ENCODE assay signal across 15 cellular contexts in the genomic region with DNA sequence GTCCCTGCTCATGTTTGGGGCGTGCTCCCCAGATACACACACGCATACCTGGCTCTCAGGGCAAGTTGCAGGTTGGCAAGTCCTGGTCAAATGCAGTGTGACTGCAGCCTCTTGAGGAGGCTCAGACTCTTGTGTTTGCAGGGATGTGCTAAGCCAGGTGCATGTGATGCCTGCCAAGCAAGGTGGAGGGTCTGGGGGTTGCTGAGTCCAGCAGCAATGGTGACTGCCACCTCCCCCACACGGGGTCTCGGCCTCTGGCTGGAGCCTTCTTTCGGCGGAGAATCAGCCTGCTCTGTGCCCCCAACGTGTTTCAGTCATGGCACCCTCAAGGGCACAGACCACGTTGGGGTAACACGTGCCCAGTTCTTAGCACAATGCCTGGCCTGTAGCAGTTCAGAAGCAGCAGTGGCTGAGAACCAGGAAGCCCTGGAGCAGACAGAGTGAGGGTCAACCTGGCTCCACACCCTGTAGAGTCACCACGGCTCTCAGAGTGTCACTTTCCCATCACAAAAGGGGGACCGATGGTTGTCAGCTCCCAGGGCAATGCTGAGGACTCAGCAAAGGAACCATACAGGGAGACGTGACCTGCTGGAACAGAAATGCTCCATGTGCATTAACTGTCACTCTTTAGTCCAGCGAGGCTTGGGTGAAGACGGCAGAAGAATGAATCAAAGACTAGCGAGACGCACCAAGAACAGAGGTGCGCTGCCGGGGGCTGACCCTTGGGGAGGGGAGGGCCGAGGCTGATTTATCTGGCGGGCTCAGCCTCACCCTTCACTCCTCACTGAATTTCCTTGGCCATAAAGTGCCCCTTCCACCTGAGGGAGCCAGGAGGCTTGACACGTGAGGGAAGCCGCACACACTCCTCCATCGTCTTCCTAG.
"Had no signal": no experiment of that assay in that cellular context is flagged by ENCODE, and none has a peak within 500 bp of the region (broad histone marks: within the 10 kb centered on the region; RNA-seq: fewer than 3 reads in every experiment).

No MANE protein-coding gene starts in this region.

- FAIRE-seq: endometrium, frontal cortex, islet of Langerhans, urothelium cell line had no signal

- H3K27ac ChIP-seq: heart right ventricle, skin epidermis, stomach had no signal

- H3K4me1 ChIP-seq: stomach had no signal

- DNase-seq: effector memory CD4-positive, alpha-beta T cell; heart right ventricle; hypothalamus; natural killer cell; nucleus accumbens; stimulated activated CD4-positive, alpha-beta T cell treated with anti-CD3 and anti-CD28 coated beads, Interleukin-12 subunit alpha, Interleukin-12 subunit beta, amount 100 ng/mL, for 4 hours; stimulated activated naive CD4-positive, alpha-beta T cell; stomach had no signal

- H3K9me3 ChIP-seq: heart right ventricle, stomach had no signal

- H3K36me3 ChIP-seq: heart right ventricle, stomach had no signal

- H3K4me3 ChIP-seq: heart right ventricle, skin epidermis, stomach had no signal

- ATAC-seq: esophagus mucosa, heart right ventricle, natural killer cell, sciatic nerve had no signal
